In genomic region chr3:124620600-124621063, GRCh38 we compare ENCODE assay signal across 8 cellular contexts.
DNase-seq lines count a peak whose midpoint lies in the region; ATAC-seq and TF ChIP-seq lines count a peak whose summit lies in the region.

No MANE protein-coding gene starts in this region.

- no peaks in the 10 kb centered on the region for H3K9me3 ChIP-seq in neuronal stem cell (replicated peaks in 1 of 2; ENCODE audit: control insufficient read depth in 2 of 2, insufficient read depth in 1 of 2, low read depth in 1 of 2, low read length in 2 of 2)
- no peaks in the 10 kb centered on the region for H3K9me3 ChIP-seq in prostate gland

- H3K27ac ChIP-seq in neuronal stem cell (replicated peaks; ENCODE audit: low read length) = no peak overlapping the region
- no peak overlapping the region for H3K27ac ChIP-seq in prostate gland

- TF ChIP-seq CTCF in WTC11 (IDR thresholded peaks at IDR 0.05) (no peak), glutamatergic neuron (IDR thresholded peaks at IDR 0.05; ENCODE audit: partially characterized antibody, unreplicated experiment) (no peak), prostate gland (IDR thresholded peaks at IDR 0.05) (no peak)

- H3K27me3 Mint-ChIP-seq in WTC11 (ENCODE audit: low read depth) = no peaks in the 10 kb centered on the region
- peaks cover 7% of the 10 kb centered on the region for H3K27me3 Mint-ChIP-seq in glutamatergic neuron (ENCODE audit: unreplicated experiment)

- H3K36me3 ChIP-seq in neuronal stem cell (replicated peaks in 1 of 2; ENCODE audit: control insufficient read depth in 2 of 2, insufficient read depth in 2 of 2, low read length in 2 of 2) (no peaks in the 10 kb centered on the region), prostate gland (no peaks in the 10 kb centered on the region)

- DNase-seq in HK-2 (ENCODE audit: unreplicated experiment) (peak; percentile 56), WTC11 (ENCODE audit: low spot score) (no peak), glutamatergic neuron (no peak), neuronal stem cell (ENCODE audit: low spot score) (no peak), NCI-H2107 treated with DMSO at 0.1 percent for 48 hours (lab: John Stamatoyannopoulos, UW; ENCODE audit: unreplicated experiment) (no peak), prostate gland (ENCODE audit: low spot score) (no peak)
- DNase-seq in stimulated activated CD8-positive, alpha-beta memory T cell treated with anti-CD3 and anti-CD28 coated beads, Interleukin-7, amount 100 ng/mL, for 4 hours (ENCODE audit: low read depth in 2 of 2) = peak; percentile 1 to 21

- TF ChIP-seq POLR2A in prostate gland (IDR thresholded peaks at IDR 0.05) = no peak

- ATAC-seq in GM19328 (IDR thresholded peaks at IDR 0.05; ENCODE audit: unreplicated experiment) (peak; percentile 48), WTC11 (peak; percentile 95)

- H3K4me3 Mint-ChIP-seq in WTC11 (no peak overlapping the region), glutamatergic neuron (ENCODE audit: unreplicated experiment) (no peak overlapping the region)

- H4K8ac ChIP-seq in neuronal stem cell (ENCODE audit: low read depth, low read length) = no peak overlapping the region

- no peak overlapping the region for H2BK120ac ChIP-seq in neuronal stem cell (ENCODE audit: low read depth, low read length)

- no peak overlapping the region for H2BK5ac ChIP-seq in neuronal stem cell (ENCODE audit: low read length)

- no peak overlapping the region for H3K18ac ChIP-seq in neuronal stem cell (ENCODE audit: low read length)

- no peak overlapping the region for H3K14ac ChIP-seq in neuronal stem cell (ENCODE audit: low read length)

- H3K36me3 Mint-ChIP-seq in WTC11 = no peaks in the 10 kb centered on the region
- H3K36me3 Mint-ChIP-seq in glutamatergic neuron (ENCODE audit: unreplicated experiment) = peaks cover 4% of the 10 kb centered on the region

- H2BK12ac ChIP-seq in neuronal stem cell (ENCODE audit: low read length) = no peak overlapping the region

- H3K27me3 ChIP-seq in neuronal stem cell (ENCODE audit: control insufficient read depth in 3 of 3, insufficient read depth in 3 of 3, low read depth in 1 of 3, low read length in 3 of 3) (no peaks in the 10 kb centered on the region), prostate gland (replicated peaks; ENCODE audit: insufficient read depth) (no peaks in the 10 kb centered on the region)

- H3K4me3 ChIP-seq in neuronal stem cell (ENCODE audit: low read length in 2 of 2) = no peak overlapping the region
- H3K4me3 ChIP-seq in prostate gland = no peak overlapping the region

- H3K23ac ChIP-seq in neuronal stem cell (ENCODE audit: low read depth, low read length, poor library complexity) = no peak overlapping the region

- H3K27ac Mint-ChIP-seq in WTC11 (no peak overlapping the region), glutamatergic neuron (ENCODE audit: unreplicated experiment) (peak overlapping the region; percentile 33)

- no peak overlapping the region for H2AFZ ChIP-seq in neuronal stem cell (ENCODE audit: low read length)

- POLR2A ChIA-PET in WTC11 (lab: Charles Lee) = no interaction called here

- no peak overlapping the region for H2AK5ac ChIP-seq in neuronal stem cell (ENCODE audit: low read depth, low read length)

- H2BK15ac ChIP-seq in neuronal stem cell (ENCODE audit: low read length) = no peak overlapping the region

- no peak overlapping the region for H3K4me2 ChIP-seq in neuronal stem cell (ENCODE audit: insufficient read depth, low read length, poor library complexity, severe bottlenecking)

- H3K4ac ChIP-seq in neuronal stem cell (ENCODE audit: low read length) = no peak overlapping the region

- CTCF ChIA-PET in WTC11 (lab: Charles Lee) = interaction anchor here (3.1 kb wide), 1 partner anchor 16 kb away, joined by 12 read pairs; no protein-coding TSS in a partner anchor

- no CpG with 5 or more reads among the region's 6 CpGs for WGBS in neuronal stem cell (ENCODE audit: extremely low coverage in 2 of 2, insufficient read length in 2 of 2, insufficient replicate concordance in 1 of 2), 2 donors
- 68% methylated on average over 6 of the region's 6 CpGs for WGBS in prostate gland

- intact Hi-C loops in prostate gland (cut with DNase I) = no loop called here

- H3K9ac ChIP-seq in neuronal stem cell (ENCODE audit: low read depth, low read length, poor library complexity) = no peak overlapping the region

- H3K79me1 ChIP-seq in neuronal stem cell (ENCODE audit: low read depth, low read length) = no peaks in the 10 kb centered on the region

- no peaks in the 10 kb centered on the region for H3K9me3 Mint-ChIP-seq in WTC11
- peaks cover 22% of the 10 kb centered on the region for H3K9me3 Mint-ChIP-seq in glutamatergic neuron (ENCODE audit: unreplicated experiment)

- H3K4me1 Mint-ChIP-seq in WTC11 = peaks cover 14% of the 10 kb centered on the region
- H3K4me1 Mint-ChIP-seq in glutamatergic neuron (ENCODE audit: low read depth, unreplicated experiment) = peaks cover 3% of the 10 kb centered on the region

- H3K4me1 ChIP-seq in neuronal stem cell (ENCODE audit: control insufficient read depth in 2 of 2, insufficient read depth in 1 of 2, low read depth in 1 of 2, low read length in 2 of 2) = no peaks in the 10 kb centered on the region
- H3K4me1 ChIP-seq in prostate gland (replicated peaks) = no peaks in the 10 kb centered on the region

- no peak overlapping the region for H4K91ac ChIP-seq in neuronal stem cell (ENCODE audit: low read depth, low read length, poor library complexity)

TF ChIP-seq in WTC11, 78 proteins besides CTCF, POLR2A, EP300 and RAD21:
- TF ChIP-seq IRF2 (CRISPR knock-in tag; IDR thresholded peaks at IDR 0.05; ENCODE audit: borderline replicate concordance, low read depth) = no peak
- peak; percentile 62; the same call in 1 of the 2 replicates for TF ChIP-seq GABPB1 (CRISPR knock-in tag; IDR thresholded peaks at IDR 0.05)

Comparison
In these comparisons a context has a peak if more than half of its experiments do, and no peak if none do; other contexts are left out.
1. DNase-seq: peak in HK-2 (single experiment) and stimulated activated CD8-positive, alpha-beta memory T cell treated with anti-CD3 and anti-CD28 coated beads, Interleukin-7, amount 100 ng/mL, for 4 hours (2 of 2); none in WTC11 (single experiment), glutamatergic neuron (single experiment), neuronal stem cell (single experiment), NCI-H2107 treated with DMSO at 0.1 percent for 48 hours (single experiment) and prostate gland (single experiment).